In the genomic region with DNA sequence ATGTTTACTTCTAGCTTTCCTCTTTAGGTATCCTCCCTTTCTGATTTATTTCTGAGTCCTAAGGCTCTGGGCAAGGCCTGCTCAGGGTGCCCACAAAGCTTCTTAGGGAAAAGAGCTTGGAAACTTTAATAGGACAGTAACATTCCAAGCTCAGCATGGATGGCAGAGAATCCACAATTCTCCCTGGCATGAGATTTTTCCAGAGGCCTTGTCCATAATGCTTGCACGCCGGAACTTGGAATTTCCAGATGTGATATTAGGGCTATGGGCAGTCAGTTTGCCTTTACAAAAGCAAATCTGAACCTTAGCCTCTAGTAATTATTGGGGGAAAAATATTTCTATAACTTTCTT, we compare ENCODE assay signal across 23 cellular contexts.
DNase-seq lines count a peak whose midpoint lies in the region; ATAC-seq and TF ChIP-seq lines count a peak whose summit lies in the region.
"Had no signal": no experiment of that assay in that cellular context is flagged by ENCODE, and none has a peak within 500 bp of the region (broad histone marks: within the 10 kb centered on the region; RNA-seq: fewer than 3 reads in every experiment).

No MANE protein-coding gene starts in this region.

- peak overlapping the region; percentile 9 to 63 for H2BK12ac ChIP-seq in mesenchymal stem cell (ENCODE audit: low read length in 2 of 2)

- peak overlapping the region; percentile 97 for H3K27ac ChIP-seq in DND-41 (ENCODE audit: low read length)
- peak overlapping the region; percentile 43 for H3K27ac ChIP-seq in mesenchymal stem cell (ENCODE audit: low read length, poor library complexity, severe bottlenecking)
- H3K27ac ChIP-seq in skeletal muscle tissue (ENCODE audit: low read depth, low read length), result peak overlapping the region; percentile 48
- no peak overlapping the region for H3K27ac ChIP-seq in brain microvascular endothelial cell

- no peak overlapping the region for H4K91ac ChIP-seq in mesenchymal stem cell (ENCODE audit: low read length)

- H2AK5ac ChIP-seq in mesenchymal stem cell (ENCODE audit: low read length, severe bottlenecking), result no peak overlapping the region

- H3K4ac ChIP-seq in mesenchymal stem cell (ENCODE audit: low read depth in 1 of 2, low read length in 2 of 2), result no peak overlapping the region

- no peak overlapping the region for H3K14ac ChIP-seq in mesenchymal stem cell (ENCODE audit: low read length in 2 of 2)

- CTCF ChIA-PET in WTC11 (lab: Charles Lee), result interaction anchor here (1.4 kb wide), 1 partner anchor 225 kb away, joined by 5 read pairs; no protein-coding TSS in a partner anchor

- H3K27me3 Mint-ChIP-seq in WTC11 (ENCODE audit: low read depth), result peaks cover 2% of the 10 kb centered on the region; the same call in 1 of the 2 replicates
- H3K27me3 Mint-ChIP-seq: activated naive CD8-positive, alpha-beta T cell; natural killer cell treated with Interleukin-12 subunit alpha and Interleukin-12 subunit beta and Interleukin-15 and Interleukin-18, amount 100 ng/mL, for 72 hours; stimulated activated naive CD8-positive, alpha-beta T cell treated with anti-CD3 and anti-CD28 coated beads, Interleukin-15, amount 100 ng/mL, for 72 hours had no signal

- H3K4me2 ChIP-seq in DND-41 (ENCODE audit: insufficient read depth, low read length), result peak overlapping the region; percentile 51
- no peak overlapping the region for H3K4me2 ChIP-seq in mesenchymal stem cell (ENCODE audit: low read length, poor library complexity, severe bottlenecking)

- no peaks in the 10 kb centered on the region for H3K9me3 Mint-ChIP-seq in WTC11
- H3K9me3 Mint-ChIP-seq: CD14-positive monocyte; stimulated activated naive CD8-positive, alpha-beta T cell treated with anti-CD3 and anti-CD28 coated beads, Interleukin-15, amount 100 ng/mL, for 72 hours had no signal

- no peak overlapping the region for H4K8ac ChIP-seq in mesenchymal stem cell (ENCODE audit: low read length)

- POLR2A ChIA-PET in WTC11 (lab: Charles Lee), result no interaction called here

- peak overlapping the region; percentile 55 for H2AFZ ChIP-seq in DND-41 (ENCODE audit: low read depth, low read length)
- H2AFZ ChIP-seq in mesenchymal stem cell (ENCODE audit: low read depth, low read length), result no peak overlapping the region

- TF ChIP-seq CTCF in DND-41 (IDR thresholded peaks at IDR 0.05; ENCODE audit: borderline replicate concordance, extremely low read depth, low read length, poor library complexity, severe bottlenecking) (no peak), WTC11 (IDR thresholded peaks at IDR 0.05) (no peak), brain microvascular endothelial cell (IDR thresholded peaks at IDR 0.05; ENCODE audit: low read depth, low read length, missing control alignments) (no peak)

- no peak overlapping the region for H2BK5ac ChIP-seq in mesenchymal stem cell (ENCODE audit: low read depth, low read length, poor library complexity, severe bottlenecking)

- H3K9me3 ChIP-seq in DND-41 (ENCODE audit: insufficient read depth, low read length, severe bottlenecking), result no peaks in the 10 kb centered on the region
- no peaks in the 10 kb centered on the region for H3K9me3 ChIP-seq in mesenchymal stem cell (ENCODE audit: control insufficient read depth, low read length)
- H3K9me3 ChIP-seq in skeletal muscle tissue (ENCODE audit: control insufficient read depth in 3 of 3, low read length in 3 of 3), result no peaks in the 10 kb centered on the region
- H3K9me3 ChIP-seq: heart right ventricle had no signal

- H3K9ac ChIP-seq in DND-41 (ENCODE audit: low read depth, low read length) (peak overlapping the region; percentile 55), mesenchymal stem cell (ENCODE audit: low read length) (peak overlapping the region; percentile 14), skeletal muscle tissue (ENCODE audit: low read depth in 1 of 3, low read length in 3 of 3) (no peak overlapping the region)

- H3K79me1 ChIP-seq in mesenchymal stem cell (replicated peaks; ENCODE audit: low read length, poor library complexity, severe bottlenecking), result no peaks in the 10 kb centered on the region

- H3K4me3 Mint-ChIP-seq in WTC11, result no peak overlapping the region
- H3K4me3 Mint-ChIP-seq: activated naive CD8-positive, alpha-beta T cell; CD14-positive monocyte; immature natural killer cell; natural killer cell treated with Interleukin-12 subunit alpha and Interleukin-12 subunit beta and Interleukin-15 and Interleukin-18, amount 100 ng/mL, for 72 hours; stimulated activated naive CD8-positive, alpha-beta T cell treated with anti-CD3 and anti-CD28 coated beads, Interleukin-15, amount 100 ng/mL, for 72 hours had no signal

- no peaks in the 10 kb centered on the region for H3K36me3 Mint-ChIP-seq in WTC11
- H3K36me3 Mint-ChIP-seq: activated naive CD8-positive, alpha-beta T cell; CD14-positive monocyte; immature natural killer cell; natural killer cell treated with Interleukin-12 subunit alpha and Interleukin-12 subunit beta and Interleukin-15 and Interleukin-18, amount 100 ng/mL, for 72 hours had no signal

- no peak for ATAC-seq in DND-41 (ENCODE audit: insufficient read depth, low read depth)
- peak; percentile 45 for ATAC-seq in WTC11
- ATAC-seq: HepG2; natural killer cell treated with Interleukin-12 subunit alpha and Interleukin-12 subunit beta and Interleukin-15 and Interleukin-18, amount 100 ng/mL, for 72 hours; Right ventricle myocardium inferior; stimulated activated naive CD8-positive, alpha-beta T cell treated with anti-CD3 and anti-CD28 coated beads, Interleukin-15, amount 100 ng/mL, for 72 hours had no signal

- no peak overlapping the region for H3K18ac ChIP-seq in mesenchymal stem cell (ENCODE audit: low read depth in 1 of 2, low read length in 2 of 2)

- H3K23ac ChIP-seq in mesenchymal stem cell (ENCODE audit: low read length in 2 of 2), result no peak overlapping the region

- H3K36me3 ChIP-seq in DND-41 (ENCODE audit: insufficient read depth, low read length) (no peaks in the 10 kb centered on the region), mesenchymal stem cell (ENCODE audit: control insufficient read depth in 1 of 2, insufficient read depth in 2 of 2, low read depth in 1 of 2, low read length in 2 of 2) (no peaks in the 10 kb centered on the region), skeletal muscle tissue (ENCODE audit: control insufficient read depth in 3 of 3, insufficient read depth in 3 of 3, low read length in 3 of 3) (no peaks in the 10 kb centered on the region), brain microvascular endothelial cell (replicated peaks) (no peaks in the 10 kb centered on the region)
- H3K36me3 ChIP-seq: heart right ventricle had no signal

- in situ Hi-C loops in brain microvascular endothelial cell (cut with HindIII; ENCODE audit: low pct_ligation_motif_present, low sequenced_read_pairs), result no loop called here

- peak overlapping the region; percentile 54 for H2BK120ac ChIP-seq in mesenchymal stem cell (ENCODE audit: low read depth, low read length)

- peak overlapping the region in 1 of 2 experiments; percentile 7; a peak in 1 of 4 replicates for H3K4me3 ChIP-seq in DND-41 (ENCODE audit: low read depth in 1 of 2, low read length in 2 of 2)
- H3K4me3 ChIP-seq in mesenchymal stem cell (ENCODE audit: insufficient read depth in 1 of 2, low read depth in 1 of 2, low read length in 2 of 2), result no peak overlapping the region
- no peak overlapping the region for H3K4me3 ChIP-seq in skeletal muscle tissue (ENCODE audit: low read length in 3 of 3)
- no peak overlapping the region for H3K4me3 ChIP-seq in brain microvascular endothelial cell (ENCODE audit: low read depth, low read length)
- H3K4me3 ChIP-seq: heart right ventricle had no signal

- no peaks in the 10 kb centered on the region for H3K79me2 ChIP-seq in DND-41 (ENCODE audit: insufficient read depth, low read length)

- DNase-seq in DND-41 (no peak), WTC11 (ENCODE audit: low spot score) (no peak), mesenchymal stem cell (peak; percentile 21), NCI-H2196 treated with DMSO at 0.1 percent for 48 hours (lab: John Stamatoyannopoulos, UW; ENCODE audit: unreplicated experiment) (no peak), NCI-H2227 (lab: John Stamatoyannopoulos, UW; ENCODE audit: unreplicated experiment) (no peak), brain microvascular endothelial cell (no peak), NCI-H187 treated with DMSO at 0.1 percent for 48 hours (lab: John Stamatoyannopoulos, UW) (no peak)
- DNase-seq: activated CD4-positive, alpha-beta T cell treated with anti-CD3 and anti-CD28 coated beads for 4 hours; heart right ventricle; immature natural killer cell; NCI-H1436; NCI-H2171; NCI-H748 treated with DMSO at 0.1 percent for 48 hours; posterior cingulate gyrus; small intestine; stimulated activated CD4-positive, alpha-beta T cell treated with anti-CD3 and anti-CD28 coated beads, Interleukin-4, amount 100 ng/mL, for 24 hours; stimulated activated naive CD8-positive, alpha-beta T cell treated with anti-CD3 and anti-CD28 coated beads, Interleukin-15, amount 100 ng/mL, for 72 hours had no signal

- H3K4me1 ChIP-seq in DND-41 (ENCODE audit: insufficient read depth, low read length), result peaks cover 82% of the 10 kb centered on the region
- peaks cover 2% of the 10 kb centered on the region for H3K4me1 ChIP-seq in mesenchymal stem cell (ENCODE audit: control insufficient read depth, insufficient read depth, low read depth, low read length)
- H3K4me1 ChIP-seq in skeletal muscle tissue (ENCODE audit: control insufficient read depth in 3 of 3, insufficient read depth in 3 of 3, low read length in 3 of 3), result peaks cover 0 to 17% (median 8%) of the 10 kb centered on the region in 3 donors

- 94% methylated on average over 2 of the region's 2 CpGs for WGBS in mesenchymal stem cell

- no peak overlapping the region for H2BK15ac ChIP-seq in mesenchymal stem cell (ENCODE audit: low read depth, poor library complexity, severe bottlenecking)

- H4K20me1 ChIP-seq in DND-41 (ENCODE audit: insufficient read depth, low read length), result no peaks in the 10 kb centered on the region

- peaks cover 20% of the 10 kb centered on the region for H3K4me1 Mint-ChIP-seq in WTC11
- H3K4me1 Mint-ChIP-seq: CD14-positive monocyte, immature natural killer cell had no signal

- H3K27me3 ChIP-seq in DND-41 (ENCODE audit: insufficient read depth, low read length, poor library complexity) (no peaks in the 10 kb centered on the region), mesenchymal stem cell (ENCODE audit: control insufficient read depth in 1 of 2, insufficient read depth in 1 of 2, low read length in 2 of 2) (no peaks in the 10 kb centered on the region), skeletal muscle tissue (ENCODE audit: control insufficient read depth in 3 of 3, insufficient read depth in 3 of 3, low read length in 3 of 3) (no peaks in the 10 kb centered on the region), brain microvascular endothelial cell (replicated peaks) (no peaks in the 10 kb centered on the region)
- H3K27me3 ChIP-seq: heart right ventricle had no signal

- H3K27ac Mint-ChIP-seq in WTC11, result no peak overlapping the region
- H3K27ac Mint-ChIP-seq: activated naive CD8-positive, alpha-beta T cell; CD14-positive monocyte; immature natural killer cell; natural killer cell treated with Interleukin-12 subunit alpha and Interleukin-12 subunit beta and Interleukin-15 and Interleukin-18, amount 100 ng/mL, for 72 hours; stimulated activated naive CD8-positive, alpha-beta T cell treated with anti-CD3 and anti-CD28 coated beads, Interleukin-15, amount 100 ng/mL, for 72 hours had no signal

Comparison
In these comparisons a context has a peak if more than half of its experiments do, and no peak if none do; other contexts are left out.
1. H3K9ac ChIP-seq: peak in DND-41 (single experiment) and mesenchymal stem cell (single experiment); none in skeletal muscle tissue (0 of 3).